ENCODE assay signal across 1 cellular context in the genomic region with DNA sequence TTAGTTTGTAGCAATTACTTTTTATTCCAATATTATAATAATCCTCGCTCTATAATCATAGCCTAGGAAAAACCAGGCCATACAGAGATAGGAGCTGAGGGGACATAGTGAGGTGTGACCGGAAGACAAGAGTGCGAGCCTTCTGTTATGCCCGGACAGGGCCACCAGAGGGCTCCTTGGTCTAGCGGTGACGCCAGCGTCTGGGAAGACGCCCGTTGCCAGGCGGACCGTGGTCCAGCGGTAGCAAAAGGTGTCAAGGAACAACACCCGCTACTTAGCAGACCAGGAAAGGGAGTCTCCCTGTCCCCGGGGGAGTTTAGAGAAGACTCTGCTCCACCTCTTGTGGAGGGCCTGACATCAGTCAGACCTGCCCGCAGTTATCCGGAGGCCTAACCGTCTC.
A peak's percentile ranks its signal among the peaks of the same experiment; 100 is the strongest.
TF ChIP-seq lines count a peak whose summit lies in the region.

No MANE protein-coding gene starts in this region.

TF ChIP-seq in HepG2, 621 proteins besides CTCF, POLR2A, EP300 and RAD21:
- peak; percentile 46; the same call in 1 of the 2 replicates for TF ChIP-seq GABPB1 (CRISPR knock-in tag; IDR thresholded peaks at IDR 0.05)
- TF ChIP-seq SKI (IDR thresholded peaks at IDR 0.05; ENCODE audit: partially characterized antibody): peak; percentile 15
- 0 out of 2 replicates have a peak, but pooled peaks have one; percentile 15 for TF ChIP-seq SAP130 (CRISPR knock-in tag; IDR thresholded peaks at IDR 0.05; ENCODE audit: low read depth)
- TF ChIP-seq, protein P1, sequence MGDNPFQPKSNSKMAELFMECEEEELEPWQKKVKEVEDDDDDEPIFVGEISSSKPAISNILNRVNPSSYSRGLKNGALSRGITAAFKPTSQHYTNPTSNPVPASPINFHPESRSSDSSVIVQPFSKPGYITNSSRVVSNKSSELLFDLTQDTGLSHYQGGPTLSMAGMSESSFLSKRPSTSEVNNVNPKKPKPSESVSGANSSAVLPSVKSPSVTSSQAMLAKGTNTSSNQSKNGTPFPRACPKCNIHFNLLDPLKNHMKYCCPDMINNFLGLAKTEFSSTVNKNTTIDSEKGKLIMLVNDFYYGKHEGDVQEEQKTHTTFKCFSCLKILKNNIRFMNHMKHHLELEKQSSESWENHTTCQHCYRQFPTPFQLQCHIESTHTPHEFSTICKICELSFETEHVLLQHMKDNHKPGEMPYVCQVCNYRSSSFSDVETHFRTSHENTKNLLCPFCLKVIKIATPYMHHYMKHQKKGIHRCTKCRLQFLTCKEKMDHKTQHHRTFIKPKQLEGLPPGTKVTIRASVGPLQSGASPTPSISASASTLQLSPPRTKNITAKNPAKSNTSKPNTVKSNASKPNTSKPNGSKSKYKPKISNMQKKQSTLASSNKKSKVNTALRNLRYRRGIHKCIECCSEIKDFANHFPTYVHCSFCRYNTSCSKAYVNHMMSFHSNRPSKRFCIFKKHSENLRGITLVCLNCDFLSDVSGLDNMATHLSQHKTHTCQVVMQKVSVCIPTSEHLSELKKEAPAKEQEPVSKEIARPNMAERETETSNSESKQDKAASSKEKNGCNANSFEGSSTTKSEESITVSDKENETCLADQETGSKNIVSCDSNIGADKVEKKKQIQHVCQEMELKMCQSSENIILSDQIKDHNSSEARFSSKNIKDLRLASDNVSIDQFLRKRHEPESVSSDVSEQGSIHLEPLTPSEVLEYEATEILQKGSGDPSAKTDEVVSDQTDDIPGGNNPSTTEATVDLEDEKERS (CRISPR knock-in tag; IDR thresholded peaks at IDR 0.05): peak; percentile 95
- TF ChIP-seq ETV5 (CRISPR knock-in tag; IDR thresholded peaks at IDR 0.05; ENCODE audit: borderline replicate concordance): peak; percentile 37; the same call in 1 of the 2 replicates
- TF ChIP-seq STAG1 (CRISPR knock-in tag; IDR thresholded peaks at IDR 0.05): peak; percentile 54
- TF ChIP-seq, protein P2, sequence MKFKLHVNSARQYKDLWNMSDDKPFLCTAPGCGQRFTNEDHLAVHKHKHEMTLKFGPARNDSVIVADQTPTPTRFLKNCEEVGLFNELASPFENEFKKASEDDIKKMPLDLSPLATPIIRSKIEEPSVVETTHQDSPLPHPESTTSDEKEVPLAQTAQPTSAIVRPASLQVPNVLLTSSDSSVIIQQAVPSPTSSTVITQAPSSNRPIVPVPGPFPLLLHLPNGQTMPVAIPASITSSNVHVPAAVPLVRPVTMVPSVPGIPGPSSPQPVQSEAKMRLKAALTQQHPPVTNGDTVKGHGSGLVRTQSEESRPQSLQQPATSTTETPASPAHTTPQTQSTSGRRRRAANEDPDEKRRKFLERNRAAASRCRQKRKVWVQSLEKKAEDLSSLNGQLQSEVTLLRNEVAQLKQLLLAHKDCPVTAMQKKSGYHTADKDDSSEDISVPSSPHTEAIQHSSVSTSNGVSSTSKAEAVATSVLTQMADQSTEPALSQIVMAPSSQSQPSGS (CRISPR knock-in tag; IDR thresholded peaks at IDR 0.05): 0 out of 2 replicates have a peak, but pooled peaks have one; percentile 35
- TF ChIP-seq, protein P3, sequence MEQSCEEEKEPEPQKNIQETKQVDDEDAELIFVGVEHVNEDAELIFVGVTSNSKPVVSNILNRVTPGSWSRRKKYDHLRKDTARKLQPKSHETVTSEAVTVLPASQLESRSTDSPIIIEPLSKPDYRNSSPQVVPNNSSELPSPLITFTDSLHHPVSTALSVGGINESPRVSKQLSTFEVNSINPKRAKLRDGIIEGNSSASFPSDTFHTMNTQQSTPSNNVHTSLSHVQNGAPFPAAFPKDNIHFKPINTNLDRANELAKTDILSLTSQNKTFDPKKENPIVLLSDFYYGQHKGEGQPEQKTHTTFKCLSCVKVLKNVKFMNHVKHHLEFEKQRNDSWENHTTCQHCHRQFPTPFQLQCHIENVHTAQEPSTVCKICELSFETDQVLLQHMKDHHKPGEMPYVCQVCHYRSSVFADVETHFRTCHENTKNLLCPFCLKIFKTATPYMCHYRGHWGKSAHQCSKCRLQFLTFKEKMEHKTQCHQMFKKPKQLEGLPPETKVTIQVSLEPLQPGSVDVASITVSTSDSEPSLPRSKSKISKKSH (CRISPR knock-in tag; IDR thresholded peaks at IDR 0.05; ENCODE audit: borderline replicate concordance): peak; percentile 98
- 0 out of 2 replicates have a peak, but pooled peaks have one; percentile 37 for TF ChIP-seq KDM2A (CRISPR knock-in tag; IDR thresholded peaks at IDR 0.05; ENCODE audit: borderline replicate concordance, low read depth)
- TF ChIP-seq, protein P4, sequence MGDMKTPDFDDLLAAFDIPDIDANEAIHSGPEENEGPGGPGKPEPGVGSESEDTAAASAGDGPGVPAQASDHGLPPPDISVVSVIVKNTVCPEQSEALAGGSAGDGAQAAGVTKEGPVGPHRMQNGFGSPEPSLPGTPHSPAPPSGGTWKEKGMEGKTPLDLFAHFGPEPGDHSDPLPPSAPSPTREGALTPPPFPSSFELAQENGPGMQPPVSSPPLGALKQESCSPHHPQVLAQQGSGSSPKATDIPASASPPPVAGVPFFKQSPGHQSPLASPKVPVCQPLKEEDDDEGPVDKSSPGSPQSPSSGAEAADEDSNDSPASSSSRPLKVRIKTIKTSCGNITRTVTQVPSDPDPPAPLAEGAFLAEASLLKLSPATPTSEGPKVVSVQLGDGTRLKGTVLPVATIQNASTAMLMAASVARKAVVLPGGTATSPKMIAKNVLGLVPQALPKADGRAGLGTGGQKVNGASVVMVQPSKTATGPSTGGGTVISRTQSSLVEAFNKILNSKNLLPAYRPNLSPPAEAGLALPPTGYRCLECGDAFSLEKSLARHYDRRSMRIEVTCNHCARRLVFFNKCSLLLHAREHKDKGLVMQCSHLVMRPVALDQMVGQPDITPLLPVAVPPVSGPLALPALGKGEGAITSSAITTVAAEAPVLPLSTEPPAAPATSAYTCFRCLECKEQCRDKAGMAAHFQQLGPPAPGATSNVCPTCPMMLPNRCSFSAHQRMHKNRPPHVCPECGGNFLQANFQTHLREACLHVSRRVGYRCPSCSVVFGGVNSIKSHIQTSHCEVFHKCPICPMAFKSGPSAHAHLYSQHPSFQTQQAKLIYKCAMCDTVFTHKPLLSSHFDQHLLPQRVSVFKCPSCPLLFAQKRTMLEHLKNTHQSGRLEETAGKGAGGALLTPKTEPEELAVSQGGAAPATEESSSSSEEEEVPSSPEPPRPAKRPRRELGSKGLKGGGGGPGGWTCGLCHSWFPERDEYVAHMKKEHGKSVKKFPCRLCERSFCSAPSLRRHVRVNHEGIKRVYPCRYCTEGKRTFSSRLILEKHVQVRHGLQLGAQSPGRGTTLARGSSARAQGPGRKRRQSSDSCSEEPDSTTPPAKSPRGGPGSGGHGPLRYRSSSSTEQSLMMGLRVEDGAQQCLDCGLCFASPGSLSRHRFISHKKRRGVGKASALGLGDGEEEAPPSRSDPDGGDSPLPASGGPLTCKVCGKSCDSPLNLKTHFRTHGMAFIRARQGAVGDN (CRISPR knock-in tag; IDR thresholded peaks at IDR 0.05): peak; percentile 25; the same call in 1 of the 2 replicates
- TF ChIP-seq, protein P5, sequence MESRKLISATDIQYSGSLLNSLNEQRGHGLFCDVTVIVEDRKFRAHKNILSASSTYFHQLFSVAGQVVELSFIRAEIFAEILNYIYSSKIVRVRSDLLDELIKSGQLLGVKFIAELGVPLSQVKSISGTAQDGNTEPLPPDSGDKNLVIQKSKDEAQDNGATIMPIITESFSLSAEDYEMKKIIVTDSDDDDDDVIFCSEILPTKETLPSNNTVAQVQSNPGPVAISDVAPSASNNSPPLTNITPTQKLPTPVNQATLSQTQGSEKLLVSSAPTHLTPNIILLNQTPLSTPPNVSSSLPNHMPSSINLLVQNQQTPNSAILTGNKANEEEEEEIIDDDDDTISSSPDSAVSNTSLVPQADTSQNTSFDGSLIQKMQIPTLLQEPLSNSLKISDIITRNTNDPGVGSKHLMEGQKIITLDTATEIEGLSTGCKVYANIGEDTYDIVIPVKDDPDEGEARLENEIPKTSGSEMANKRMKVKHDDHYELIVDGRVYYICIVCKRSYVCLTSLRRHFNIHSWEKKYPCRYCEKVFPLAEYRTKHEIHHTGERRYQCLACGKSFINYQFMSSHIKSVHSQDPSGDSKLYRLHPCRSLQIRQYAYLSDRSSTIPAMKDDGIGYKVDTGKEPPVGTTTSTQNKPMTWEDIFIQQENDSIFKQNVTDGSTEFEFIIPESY (CRISPR knock-in tag; IDR thresholded peaks at IDR 0.05): peak; percentile 94
